Comparison of ENCODE assay signal across 18 cellular contexts in the genomic region with DNA sequence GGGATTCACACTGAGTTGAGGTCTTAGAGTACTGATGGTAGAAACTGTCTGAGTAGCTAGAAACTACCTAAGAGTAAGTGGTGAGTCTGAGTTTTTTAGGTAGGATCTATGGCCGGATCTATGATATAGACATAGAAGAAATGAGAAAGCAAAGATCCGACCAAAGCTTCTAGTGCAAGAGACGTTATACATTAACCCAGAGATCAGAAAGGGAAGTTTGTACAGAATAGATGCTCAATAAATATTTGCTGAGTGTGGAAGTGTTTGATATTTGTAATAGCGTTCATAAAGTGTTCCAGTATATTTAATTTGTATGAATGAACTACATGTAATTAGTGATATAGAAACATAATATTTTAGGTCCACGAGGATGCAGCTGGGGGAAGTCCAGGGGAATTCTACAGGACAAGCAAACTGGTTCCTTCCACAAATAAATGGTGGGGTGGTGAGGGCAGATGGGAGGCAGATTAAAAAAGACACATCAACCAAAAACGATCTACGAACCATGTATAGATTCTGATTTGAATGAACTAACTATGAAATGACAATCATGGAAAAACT. TPM values are rescaled to one million over a fixed set of nuclear protein-coding genes. Genes with fewer than 3 reads are reported as not detected.
DNase-seq lines count a peak whose midpoint lies in the region; ATAC-seq, FAIRE-seq and TF ChIP-seq lines count a peak whose summit lies in the region.
"Had no signal": no experiment of that assay in that cellular context is flagged by ENCODE, and none has a peak within 500 bp of the region (broad histone marks: within the 10 kb centered on the region; RNA-seq: fewer than 3 reads in every experiment).

No MANE protein-coding gene starts in this region.

- H3K27me3 ChIP-seq in H9 (ENCODE audit: insufficient read depth, low read length) (no peaks in the 10 kb centered on the region), small intestine (ENCODE audit: control insufficient read depth in 2 of 2, insufficient read depth in 2 of 2, low read length in 2 of 2) (no peaks in the 10 kb centered on the region)
- H3K27me3 ChIP-seq: BE2C had no signal

- H4K5ac ChIP-seq in H9 (ENCODE audit: insufficient read length, low read depth, low read length), result no peak overlapping the region

- in situ Hi-C loops in ACHN (cut with HindIII; ENCODE audit: low pct_ligation_motif_present, low pct_unique_long_range_greater_than_20kb, low sequenced_read_pairs), result no loop called here

- H3K4ac ChIP-seq in H9 (ENCODE audit: low read depth, low read length), result no peak overlapping the region

- no peaks in the 10 kb centered on the region for H4K20me1 ChIP-seq in H9 (ENCODE audit: control insufficient read depth, insufficient read depth, insufficient read length)

- peaks cover 0 to 11% (median 0%) of the 10 kb centered on the region in 3 experiments; a peak in 2 of 7 replicates for H3K36me3 Mint-ChIP-seq in H9 (ENCODE audit: insufficient read depth in 1 of 3, low read depth in 3 of 3)
- H3K36me3 Mint-ChIP-seq: IgD-negative memory B cell had no signal

- no peak overlapping the region for H3K18ac ChIP-seq in H9 (ENCODE audit: insufficient read length, low read depth, low read length)

- H4K8ac ChIP-seq in H9 (replicated peaks; ENCODE audit: insufficient read length, low read depth, low read length), result no peak overlapping the region

- no peak overlapping the region for H3K4me3 Mint-ChIP-seq in H9
- H3K4me3 Mint-ChIP-seq: CD8-positive, alpha-beta memory T cell had no signal

- no peak for FAIRE-seq in small intestine (lab: Jason Lieb, UNC)
- FAIRE-seq: A204.1, H54 had no signal

- peak overlapping the region in 1 of 3 experiments; percentile 19; a peak in 1 of 7 replicates for H3K27ac Mint-ChIP-seq in H9
- H3K27ac Mint-ChIP-seq: CD8-positive, alpha-beta memory T cell had no signal

- no peaks in the 10 kb centered on the region for H3K23me2 ChIP-seq in H9 (ENCODE audit: insufficient read length, low read depth, low read length, poor library complexity, severe bottlenecking)

- peaks cover 0 to 2% of the 10 kb centered on the region in 2 experiments; a peak in 1 of 5 replicates for H3K9me3 Mint-ChIP-seq in H9
- H3K9me3 Mint-ChIP-seq: CD8-positive, alpha-beta memory T cell; IgD-negative memory B cell had no signal

- H3K27ac ChIP-seq in H9 (ENCODE audit: insufficient read length, low read depth, low read length) (no peak overlapping the region), small intestine (ENCODE audit: low read depth in 1 of 2, low read length in 1 of 2) (no peak overlapping the region)
- H3K27ac ChIP-seq: GM23248 had no signal

- H3K4me1 Mint-ChIP-seq in H9, result peaks cover 21% of the 10 kb centered on the region in 2 experiments
- H3K4me1 Mint-ChIP-seq: CD8-positive, alpha-beta memory T cell had no signal

- H3K27me3 Mint-ChIP-seq in H9 (ENCODE audit: low read depth), result no peaks in the 10 kb centered on the region
- H3K27me3 Mint-ChIP-seq: IgD-negative memory B cell had no signal

- no peaks in the 10 kb centered on the region for H3K36me3 ChIP-seq in small intestine (ENCODE audit: control insufficient read depth in 2 of 2, insufficient read depth in 2 of 2, low read length in 2 of 2)
- H3K36me3 ChIP-seq: BE2C had no signal

- H3T11ph ChIP-seq in H9 (ENCODE audit: low read length), result no peak overlapping the region

- H3K56ac ChIP-seq in H9 (ENCODE audit: insufficient read length, low read depth, low read length), result no peak overlapping the region

- H3K4me2 ChIP-seq in H9 (ENCODE audit: insufficient read depth, insufficient read length, low read length), result no peak overlapping the region

- no peak overlapping the region for H3K4me3 ChIP-seq in small intestine (ENCODE audit: low read depth in 1 of 2, low read length in 2 of 2)
- H3K4me3 ChIP-seq: GM23248 had no signal

- intact Hi-C loops in left colon (cut with DNase I, micrococcal nuclease), result no loop called here

- ATAC-seq in left colon, result peak; percentile 50

- H3K9ac ChIP-seq in H9 (ENCODE audit: extremely low read depth, insufficient read length, low read length), result no peak overlapping the region
- H3K9ac ChIP-seq: GM23248 had no signal

- no peaks in the 10 kb centered on the region for H3K79me1 ChIP-seq in H9 (ENCODE audit: insufficient read depth, low read depth, low read length, poor library complexity, severe bottlenecking)

- no CpG with 5 or more reads among the region's 7 CpGs for WGBS in H9 (ENCODE audit: extremely low coverage, insufficient read length, low lambda C conversion rate)
- WGBS in small intestine, 3 donors, result 46 to 73% (median 55%) methylated on average over 7 of the region's 7 CpGs

- no peaks in the 10 kb centered on the region for H3K79me2 ChIP-seq in H9 (ENCODE audit: insufficient read depth, low read length)

- peak overlapping the region; percentile 50 for H2BK12ac ChIP-seq in H9 (ENCODE audit: insufficient read length, low read depth, low read length)

- no peak for TF ChIP-seq CTCF in H9 (conservative IDR thresholded peaks at IDR 0.05)

- H2AFZ ChIP-seq in H9 (ENCODE audit: low read length), result no peak overlapping the region
- H2AFZ ChIP-seq: GM23248 had no signal

- H3K23ac ChIP-seq in H9 (ENCODE audit: insufficient read length, low read depth, low read length), result no peak overlapping the region

- DNase-seq in COLO668 (lab: John Stamatoyannopoulos, UW; ENCODE audit: unreplicated experiment), result peak; percentile 2
- DNase-seq in H9, result no peak
- no peak for DNase-seq in left colon
- peak; percentile 22 for DNase-seq in small intestine
- DNase-seq in ACHN, result no peak
- no peak for DNase-seq in DMS79 (lab: John Stamatoyannopoulos, UW)
- DNase-seq in NCI-H2081 treated with DMSO at 0.1 percent for 48 hours (lab: John Stamatoyannopoulos, UW), result no peak
- DNase-seq: BE2C; Calu3; CD8-positive, alpha-beta memory T cell; DMS 273 treated with DMSO at 0.1 percent for 48 hours; DND-41; GF-D8; GM23248; KG1 had no signal

- H2BK120ac ChIP-seq in H9 (ENCODE audit: low read depth, low read length, poor library complexity, severe bottlenecking), result no peak overlapping the region

- no peak overlapping the region for H4K91ac ChIP-seq in H9 (ENCODE audit: insufficient read length, low read depth, low read length)

- no peak overlapping the region for H2BK5ac ChIP-seq in H9 (ENCODE audit: insufficient read length, low read length)

- no peaks in the 10 kb centered on the region; the same call in 1 of the 2 replicates for H3K4me1 ChIP-seq in H9 (ENCODE audit: insufficient read depth, low read length)
- H3K4me1 ChIP-seq in small intestine (ENCODE audit: control insufficient read depth in 2 of 2, insufficient read depth in 1 of 2, low read depth in 1 of 2, low read length in 1 of 2), result no peaks in the 10 kb centered on the region
- H3K4me1 ChIP-seq: BE2C had no signal

- H3K9me3 ChIP-seq in H9 (ENCODE audit: control insufficient read depth, low read depth, low read length), result no peaks in the 10 kb centered on the region
- H3K9me3 ChIP-seq in small intestine (ENCODE audit: control insufficient read depth, low read depth), result no peaks in the 10 kb centered on the region
- H3K9me3 ChIP-seq: BE2C had no signal

- no peak overlapping the region for H3K14ac ChIP-seq in H9 (ENCODE audit: insufficient read depth, low read length)

- H2BK15ac ChIP-seq in H9 (ENCODE audit: low read depth, low read length), result no peak overlapping the region

- peak overlapping the region; percentile 50 for H2AK5ac ChIP-seq in H9 (ENCODE audit: insufficient read length, low read length)

- H2BK20ac ChIP-seq in H9 (ENCODE audit: low read depth, low read length, poor library complexity, severe bottlenecking), result no peak overlapping the region

RNA-seq across cellular contexts. Expression of a gene that starts 32.0 kb away (rescaled TPM):
- total RNA-seq in H9 (2021) (174 and 181 TPM in 2 replicates), left colon (10 to 100 TPM in 1 of 2 donors, 1 to 10 TPM in 1; 10.0 to 11.2 TPM)
- 1 to 10 TPM; 4.9 to 8.0 (median 5.4) TPM for polyA plus RNA-seq in small intestine

Comparison
In these comparisons a context has a peak if more than half of its experiments do, and no peak if none do; other contexts are left out.
1. DNase-seq: peak in COLO668 (single experiment) and small intestine (single experiment); none in H9 (single experiment), left colon (0 of 2), ACHN (single experiment), DMS79 (single experiment) and NCI-H2081 treated with DMSO at 0.1 percent for 48 hours (single experiment).
2. RNA of a gene that starts 32.0 kb away (total RNA-seq): 174 to 181 TPM in H9; 10.0 to 11.2 TPM in left colon; every median in the first group is over 10 times any median in the second.